In the genomic region with DNA sequence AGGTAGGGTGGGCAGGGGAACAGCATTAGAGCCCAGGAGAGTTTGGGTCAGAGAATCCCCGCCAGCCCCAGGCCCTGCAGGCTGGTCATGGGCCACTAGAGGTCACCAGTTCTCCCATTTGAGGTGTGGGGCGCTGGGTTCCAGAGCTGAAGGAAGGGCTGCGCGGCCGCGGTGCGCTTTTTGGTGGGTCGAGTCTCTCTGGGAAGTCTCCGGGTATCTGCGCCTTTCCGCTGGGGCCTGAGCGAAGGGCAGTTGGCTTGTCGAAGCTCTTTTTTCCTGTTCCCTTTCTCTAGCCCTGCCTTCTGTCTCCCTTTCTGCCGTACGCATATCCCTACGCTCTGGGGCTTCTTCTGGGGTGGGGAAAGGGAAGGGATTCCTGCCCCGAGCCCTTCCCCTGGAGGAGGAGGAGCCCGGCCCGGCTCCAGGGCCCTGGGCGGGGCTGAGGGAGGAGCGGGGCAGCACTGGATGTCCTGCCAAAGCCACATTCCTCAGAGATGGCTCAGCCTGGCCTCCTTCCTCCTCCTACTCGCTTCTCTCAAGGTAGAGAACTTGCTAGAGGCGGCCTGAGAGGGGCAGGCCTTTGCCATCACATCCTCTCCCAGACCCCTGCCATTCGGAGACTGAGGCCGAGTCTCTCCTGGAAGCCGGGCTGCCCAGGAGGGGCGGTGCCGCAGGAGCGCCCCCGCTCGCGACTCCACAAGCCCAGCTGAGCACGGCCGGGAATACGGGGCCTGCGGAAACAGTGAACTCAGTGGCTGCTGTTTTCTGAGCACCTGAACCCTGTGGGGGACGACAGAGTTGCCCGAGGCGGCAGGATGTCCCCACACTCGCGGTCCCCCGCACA, we compare ENCODE assay signal across 1 cellular context.
A peak's percentile ranks its signal among the peaks of the same experiment; 100 is the strongest.
TF ChIP-seq lines count a peak whose summit lies in the region.

No MANE protein-coding gene starts in this region.

TF ChIP-seq in K562, 482 proteins besides CTCF, POLR2A, EP300 and RAD21 (continued from another document and continues in another):
- TF ChIP-seq CUX1 (CRISPR knock-in tag; IDR thresholded peaks at IDR 0.05) (no peak), ATF3 (IDR thresholded peaks at IDR 0.05) (peak; percentile 80; the same call in 1 of the 2 replicates), ATF3 (CRISPR knock-in tag; conservative IDR thresholded peaks at IDR 0.05) (no peak; the same call in 1 of the 2 replicates), FOXP1 (CRISPR knock-in tag; IDR thresholded peaks at IDR 0.05) (no peak), CTBP1 (IDR thresholded peaks at IDR 0.05; ENCODE audit: borderline replicate concordance) (peak; percentile 99), NCOA6 (IDR thresholded peaks at IDR 0.05) (no peak), SP1 (CRISPR knock-in tag; IDR thresholded peaks at IDR 0.05) (peak; percentile 64), POLR2B (IDR thresholded peaks at IDR 0.05; ENCODE audit: low read depth, partially characterized antibody) (no peak), BRD9 (IDR thresholded peaks at IDR 0.05; ENCODE audit: low read depth, partially characterized antibody) (no peak), ZC3H8 (IDR thresholded peaks at IDR 0.05) (no peak), CBFA2T2 (conservative IDR thresholded peaks at IDR 0.05) (no peak), ERF (CRISPR knock-in tag; IDR thresholded peaks at IDR 0.05) (no peak), SAFB2 (IDR thresholded peaks at IDR 0.05; ENCODE audit: borderline replicate concordance, low read depth, low read length, severe bottlenecking) (no peak), RNF219 (CRISPR knock-in tag; IDR thresholded peaks at IDR 0.05) (no peak), HBP1 (CRISPR knock-in tag; IDR thresholded peaks at IDR 0.05) (no peak), RFX1 (IDR thresholded peaks at IDR 0.05) (no peak), ZC3H4 (CRISPR knock-in tag; IDR thresholded peaks at IDR 0.05; ENCODE audit: borderline replicate concordance) (no peak), THAP7 (CRISPR knock-in tag; IDR thresholded peaks at IDR 0.05) (peak; percentile 50; the same call in 1 of the 2 replicates), ZNF175 (CRISPR knock-in tag; IDR thresholded peaks at IDR 0.05; ENCODE audit: low read depth) (no peak), KLF6 (CRISPR knock-in tag; IDR thresholded peaks at IDR 0.05; ENCODE audit: borderline replicate concordance) (no peak), JUN (IDR thresholded peaks at IDR 0.05; ENCODE audit: borderline replicate concordance, low read depth, low read length) (0 out of 2 replicates have a peak, but pooled peaks have one; percentile 30), JUN (CRISPR knock-in tag; IDR thresholded peaks at IDR 0.05; ENCODE audit: borderline replicate concordance) (no peak), ZNF586 (CRISPR knock-in tag; conservative IDR thresholded peaks at IDR 0.05) (no peak), NONO (IDR thresholded peaks at IDR 0.05; ENCODE audit: low read depth in 2 of 2, low read length in 1 of 2) (no peak), KAT8 (IDR thresholded peaks at IDR 0.05; ENCODE audit: low read depth) (no peak), GTF2E2 (tag; IDR thresholded peaks at IDR 0.05) (peak; percentile 87; the same call in 1 of the 2 replicates)
- TF ChIP-seq, protein P1, sequence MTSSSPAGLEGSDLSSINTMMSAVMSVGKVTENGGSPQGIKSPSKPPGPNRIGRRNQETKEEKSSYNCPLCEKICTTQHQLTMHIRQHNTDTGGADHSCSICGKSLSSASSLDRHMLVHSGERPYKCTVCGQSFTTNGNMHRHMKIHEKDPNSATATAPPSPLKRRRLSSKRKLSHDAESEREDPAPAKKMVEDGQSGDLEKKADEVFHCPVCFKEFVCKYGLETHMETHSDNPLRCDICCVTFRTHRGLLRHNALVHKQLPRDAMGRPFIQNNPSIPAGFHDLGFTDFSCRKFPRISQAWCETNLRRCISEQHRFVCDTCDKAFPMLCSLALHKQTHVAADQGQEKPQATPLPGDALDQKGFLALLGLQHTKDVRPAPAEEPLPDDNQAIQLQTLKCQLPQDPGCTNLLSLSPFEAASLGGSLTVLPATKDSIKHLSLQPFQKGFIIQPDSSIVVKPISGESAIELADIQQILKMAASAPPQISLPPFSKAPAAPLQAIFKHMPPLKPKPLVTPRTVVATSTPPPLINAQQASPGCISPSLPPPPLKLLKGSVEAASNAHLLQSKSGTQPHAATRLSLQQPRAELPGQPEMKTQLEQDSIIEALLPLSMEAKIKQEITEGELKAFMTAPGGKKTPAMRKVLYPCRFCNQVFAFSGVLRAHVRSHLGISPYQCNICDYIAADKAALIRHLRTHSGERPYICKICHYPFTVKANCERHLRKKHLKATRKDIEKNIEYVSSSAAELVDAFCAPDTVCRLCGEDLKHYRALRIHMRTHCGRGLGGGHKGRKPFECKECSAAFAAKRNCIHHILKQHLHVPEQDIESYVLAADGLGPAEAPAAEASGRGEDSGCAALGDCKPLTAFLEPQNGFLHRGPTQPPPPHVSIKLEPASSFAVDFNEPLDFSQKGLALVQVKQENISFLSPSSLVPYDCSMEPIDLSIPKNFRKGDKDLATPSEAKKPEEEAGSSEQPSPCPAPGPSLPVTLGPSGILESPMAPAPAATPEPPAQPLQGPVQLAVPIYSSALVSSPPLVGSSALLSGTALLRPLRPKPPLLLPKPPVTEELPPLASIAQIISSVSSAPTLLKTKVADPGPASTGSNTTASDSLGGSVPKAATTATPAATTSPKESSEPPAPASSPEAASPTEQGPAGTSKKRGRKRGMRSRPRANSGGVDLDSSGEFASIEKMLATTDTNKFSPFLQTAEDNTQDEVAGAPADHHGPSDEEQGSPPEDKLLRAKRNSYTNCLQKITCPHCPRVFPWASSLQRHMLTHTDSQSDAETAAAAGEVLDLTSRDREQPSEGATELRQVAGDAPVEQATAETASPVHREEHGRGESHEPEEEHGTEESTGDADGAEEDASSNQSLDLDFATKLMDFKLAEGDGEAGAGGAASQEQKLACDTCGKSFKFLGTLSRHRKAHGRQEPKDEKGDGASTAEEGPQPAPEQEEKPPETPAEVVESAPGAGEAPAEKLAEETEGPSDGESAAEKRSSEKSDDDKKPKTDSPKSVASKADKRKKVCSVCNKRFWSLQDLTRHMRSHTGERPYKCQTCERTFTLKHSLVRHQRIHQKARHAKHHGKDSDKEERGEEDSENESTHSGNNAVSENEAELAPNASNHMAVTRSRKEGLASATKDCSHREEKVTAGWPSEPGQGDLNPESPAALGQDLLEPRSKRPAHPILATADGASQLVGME (CRISPR knock-in tag; IDR thresholded peaks at IDR 0.05): peak; percentile 45; the same call in 1 of the 2 replicates
- TF ChIP-seq, protein P2, sequence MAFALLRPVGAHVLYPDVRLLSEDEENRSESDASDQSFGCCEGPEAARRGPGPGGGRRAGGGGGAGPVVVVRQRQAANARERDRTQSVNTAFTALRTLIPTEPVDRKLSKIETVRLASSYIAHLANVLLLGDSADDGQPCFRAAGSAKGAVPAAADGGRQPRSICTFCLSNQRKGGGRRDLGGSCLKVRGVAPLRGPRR (CRISPR knock-in tag; IDR thresholded peaks at IDR 0.05): no peak
- TF ChIP-seq, protein P3, sequence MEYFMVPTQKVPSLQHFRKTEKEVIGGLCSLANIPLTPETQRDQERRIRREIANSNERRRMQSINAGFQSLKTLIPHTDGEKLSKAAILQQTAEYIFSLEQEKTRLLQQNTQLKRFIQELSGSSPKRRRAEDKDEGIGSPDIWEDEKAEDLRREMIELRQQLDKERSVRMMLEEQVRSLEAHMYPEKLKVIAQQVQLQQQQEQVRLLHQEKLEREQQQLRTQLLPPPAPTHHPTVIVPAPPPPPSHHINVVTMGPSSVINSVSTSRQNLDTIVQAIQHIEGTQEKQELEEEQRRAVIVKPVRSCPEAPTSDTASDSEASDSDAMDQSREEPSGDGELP (CRISPR knock-in tag; IDR thresholded peaks at IDR 0.05; ENCODE audit: borderline replicate concordance): no peak
